In the genomic region with DNA sequence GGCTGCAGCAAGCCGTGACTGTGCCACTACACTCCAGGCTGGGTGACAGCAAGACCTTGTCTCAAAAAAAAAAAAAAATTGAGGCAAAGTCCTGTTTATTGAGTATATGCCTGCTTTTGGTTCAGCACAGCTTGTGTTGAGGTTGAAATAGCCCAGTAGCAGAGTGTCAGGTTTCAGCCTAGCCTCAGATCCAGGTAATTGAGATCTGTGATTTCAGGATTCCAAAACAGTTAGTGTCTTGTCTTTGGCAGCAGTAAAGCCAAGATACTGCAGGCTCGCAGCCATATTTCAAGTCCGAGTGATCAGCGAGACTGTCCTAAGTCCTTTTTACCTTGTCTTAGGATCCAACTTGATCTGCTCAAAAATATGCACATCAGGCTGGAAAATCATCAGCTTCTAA, we compare ENCODE assay signal across 1 cellular context.
TF ChIP-seq lines count a peak whose summit lies in the region.

No MANE protein-coding gene starts in this region.

TF ChIP-seq in GM23338, 12 proteins besides CTCF, POLR2A, EP300 and RAD21 (continued from another document):
- TF ChIP-seq, protein P1, sequence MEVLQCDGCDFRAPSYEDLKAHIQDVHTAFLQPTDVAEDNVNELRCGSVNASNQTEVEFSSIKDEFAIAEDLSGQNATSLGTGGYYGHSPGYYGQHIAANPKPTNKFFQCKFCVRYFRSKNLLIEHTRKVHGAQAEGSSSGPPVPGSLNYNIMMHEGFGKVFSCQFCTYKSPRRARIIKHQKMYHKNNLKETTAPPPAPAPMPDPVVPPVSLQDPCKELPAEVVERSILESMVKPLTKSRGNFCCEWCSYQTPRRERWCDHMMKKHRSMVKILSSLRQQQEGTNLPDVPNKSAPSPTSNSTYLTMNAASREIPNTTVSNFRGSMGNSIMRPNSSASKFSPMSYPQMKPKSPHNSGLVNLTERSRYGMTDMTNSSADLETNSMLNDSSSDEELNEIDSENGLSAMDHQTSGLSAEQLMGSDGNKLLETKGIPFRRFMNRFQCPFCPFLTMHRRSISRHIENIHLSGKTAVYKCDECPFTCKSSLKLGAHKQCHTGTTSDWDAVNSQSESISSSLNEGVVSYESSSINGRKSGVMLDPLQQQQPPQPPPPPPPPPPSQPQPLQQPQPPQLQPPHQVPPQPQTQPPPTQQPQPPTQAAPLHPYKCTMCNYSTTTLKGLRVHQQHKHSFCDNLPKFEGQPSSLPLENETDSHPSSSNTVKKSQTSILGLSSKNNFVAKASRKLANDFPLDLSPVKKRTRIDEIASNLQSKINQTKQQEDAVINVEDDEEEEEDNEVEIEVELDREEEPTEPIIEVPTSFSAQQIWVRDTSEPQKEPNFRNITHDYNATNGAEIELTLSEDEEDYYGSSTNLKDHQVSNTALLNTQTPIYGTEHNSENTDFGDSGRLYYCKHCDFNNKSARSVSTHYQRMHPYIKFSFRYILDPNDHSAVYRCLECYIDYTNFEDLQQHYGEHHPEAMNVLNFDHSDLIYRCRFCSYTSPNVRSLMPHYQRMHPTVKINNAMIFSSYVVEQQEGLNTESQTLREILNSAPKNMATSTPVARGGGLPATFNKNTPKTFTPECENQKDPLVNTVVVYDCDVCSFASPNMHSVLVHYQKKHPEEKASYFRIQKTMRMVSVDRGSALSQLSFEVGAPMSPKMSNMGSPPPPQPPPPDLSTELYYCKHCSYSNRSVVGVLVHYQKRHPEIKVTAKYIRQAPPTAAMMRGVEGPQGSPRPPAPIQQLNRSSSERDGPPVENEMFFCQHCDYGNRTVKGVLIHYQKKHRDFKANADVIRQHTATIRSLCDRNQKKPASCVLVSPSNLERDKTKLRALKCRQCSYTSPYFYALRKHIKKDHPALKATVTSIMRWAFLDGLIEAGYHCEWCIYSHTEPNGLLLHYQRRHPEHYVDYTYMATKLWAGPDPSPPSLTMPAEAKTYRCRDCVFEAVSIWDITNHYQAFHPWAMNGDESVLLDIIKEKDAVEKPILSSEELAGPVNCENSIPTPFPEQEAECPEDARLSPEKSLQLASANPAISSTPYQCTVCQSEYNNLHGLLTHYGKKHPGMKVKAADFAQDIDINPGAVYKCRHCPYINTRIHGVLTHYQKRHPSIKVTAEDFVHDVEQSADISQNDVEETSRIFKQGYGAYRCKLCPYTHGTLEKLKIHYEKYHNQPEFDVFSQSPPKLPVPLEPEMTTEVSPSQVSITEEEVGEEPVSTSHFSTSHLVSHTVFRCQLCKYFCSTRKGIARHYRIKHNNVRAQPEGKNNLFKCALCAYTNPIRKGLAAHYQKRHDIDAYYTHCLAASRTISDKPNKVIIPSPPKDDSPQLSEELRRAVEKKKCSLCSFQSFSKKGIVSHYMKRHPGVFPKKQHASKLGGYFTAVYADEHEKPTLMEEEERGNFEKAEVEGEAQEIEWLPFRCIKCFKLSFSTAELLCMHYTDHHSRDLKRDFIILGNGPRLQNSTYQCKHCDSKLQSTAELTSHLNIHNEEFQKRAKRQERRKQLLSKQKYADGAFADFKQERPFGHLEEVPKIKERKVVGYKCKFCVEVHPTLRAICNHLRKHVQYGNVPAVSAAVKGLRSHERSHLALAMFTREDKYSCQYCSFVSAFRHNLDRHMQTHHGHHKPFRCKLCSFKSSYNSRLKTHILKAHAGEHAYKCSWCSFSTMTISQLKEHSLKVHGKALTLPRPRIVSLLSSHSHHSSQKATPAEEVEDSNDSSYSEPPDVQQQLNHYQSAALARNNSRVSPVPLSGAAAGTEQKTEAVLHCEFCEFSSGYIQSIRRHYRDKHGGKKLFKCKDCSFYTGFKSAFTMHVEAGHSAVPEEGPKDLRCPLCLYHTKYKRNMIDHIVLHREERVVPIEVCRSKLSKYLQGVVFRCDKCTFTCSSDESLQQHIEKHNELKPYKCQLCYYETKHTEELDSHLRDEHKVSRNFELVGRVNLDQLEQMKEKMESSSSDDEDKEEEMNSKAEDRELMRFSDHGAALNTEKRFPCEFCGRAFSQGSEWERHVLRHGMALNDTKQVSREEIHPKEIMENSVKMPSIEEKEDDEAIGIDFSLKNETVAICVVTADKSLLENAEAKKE (CRISPR knock-in tag; IDR thresholded peaks at IDR 0.05), result no peak
- TF ChIP-seq STAT1 (IDR thresholded peaks at IDR 0.05; ENCODE audit: unreplicated experiment) (no peak), CREB1 (CRISPR knock-in tag; IDR thresholded peaks at IDR 0.05; ENCODE audit: low read depth) (no peak), JUNB (IDR thresholded peaks at IDR 0.05; ENCODE audit: unreplicated experiment) (no peak), ETS1 (IDR thresholded peaks at IDR 0.05) (no peak)
- TF ChIP-seq, protein P2, sequence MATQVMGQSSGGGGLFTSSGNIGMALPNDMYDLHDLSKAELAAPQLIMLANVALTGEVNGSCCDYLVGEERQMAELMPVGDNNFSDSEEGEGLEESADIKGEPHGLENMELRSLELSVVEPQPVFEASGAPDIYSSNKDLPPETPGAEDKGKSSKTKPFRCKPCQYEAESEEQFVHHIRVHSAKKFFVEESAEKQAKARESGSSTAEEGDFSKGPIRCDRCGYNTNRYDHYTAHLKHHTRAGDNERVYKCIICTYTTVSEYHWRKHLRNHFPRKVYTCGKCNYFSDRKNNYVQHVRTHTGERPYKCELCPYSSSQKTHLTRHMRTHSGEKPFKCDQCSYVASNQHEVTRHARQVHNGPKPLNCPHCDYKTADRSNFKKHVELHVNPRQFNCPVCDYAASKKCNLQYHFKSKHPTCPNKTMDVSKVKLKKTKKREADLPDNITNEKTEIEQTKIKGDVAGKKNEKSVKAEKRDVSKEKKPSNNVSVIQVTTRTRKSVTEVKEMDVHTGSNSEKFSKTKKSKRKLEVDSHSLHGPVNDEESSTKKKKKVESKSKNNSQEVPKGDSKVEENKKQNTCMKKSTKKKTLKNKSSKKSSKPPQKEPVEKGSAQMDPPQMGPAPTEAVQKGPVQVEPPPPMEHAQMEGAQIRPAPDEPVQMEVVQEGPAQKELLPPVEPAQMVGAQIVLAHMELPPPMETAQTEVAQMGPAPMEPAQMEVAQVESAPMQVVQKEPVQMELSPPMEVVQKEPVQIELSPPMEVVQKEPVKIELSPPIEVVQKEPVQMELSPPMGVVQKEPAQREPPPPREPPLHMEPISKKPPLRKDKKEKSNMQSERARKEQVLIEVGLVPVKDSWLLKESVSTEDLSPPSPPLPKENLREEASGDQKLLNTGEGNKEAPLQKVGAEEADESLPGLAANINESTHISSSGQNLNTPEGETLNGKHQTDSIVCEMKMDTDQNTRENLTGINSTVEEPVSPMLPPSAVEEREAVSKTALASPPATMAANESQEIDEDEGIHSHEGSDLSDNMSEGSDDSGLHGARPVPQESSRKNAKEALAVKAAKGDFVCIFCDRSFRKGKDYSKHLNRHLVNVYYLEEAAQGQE (IDR thresholded peaks at IDR 0.05; ENCODE audit: unreplicated experiment), result no peak
